ENCODE assay signal across 8 cellular contexts in the genomic region with DNA sequence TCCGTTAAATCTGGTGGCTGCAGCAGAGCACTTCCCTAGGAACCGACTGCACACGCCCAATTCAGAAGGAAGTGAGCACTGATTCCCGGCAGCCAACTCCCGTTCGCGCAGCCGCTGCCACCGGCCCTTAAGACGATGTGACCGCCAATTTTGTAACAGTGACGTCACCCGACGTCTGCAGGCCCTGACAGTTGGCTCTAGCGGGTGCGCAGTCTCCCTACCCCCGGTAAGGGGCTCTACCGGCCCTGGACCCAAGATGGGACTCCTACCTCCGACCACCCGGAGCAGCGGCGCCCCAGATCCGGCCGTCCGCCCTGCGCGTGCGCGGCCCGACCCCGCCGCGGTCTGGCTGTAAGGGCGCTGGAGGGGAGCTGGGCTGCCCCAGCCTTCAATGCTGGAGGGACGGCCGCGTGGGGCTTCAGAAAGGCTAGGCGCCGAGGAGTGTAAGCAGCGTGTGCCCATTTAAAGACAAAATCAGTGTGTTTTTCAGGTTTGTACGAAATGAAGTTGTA. TPM values are rescaled to one million over a fixed set of nuclear protein-coding genes. Genes with fewer than 3 reads are reported as not detected.
A peak's percentile ranks its signal among the peaks of the same experiment; 100 is the strongest.
DNase-seq lines count a peak whose midpoint lies in the region; ATAC-seq and TF ChIP-seq lines count a peak whose summit lies in the region.

No MANE protein-coding gene starts in this region.

- DNase-seq in Ammon's horn (ENCODE audit: low spot score) (peak; percentile 93), NCI-H69 (lab: John Stamatoyannopoulos, UW) (peak; percentile 98), medulla oblongata (ENCODE audit: extremely low spot score) (peak; percentile 88)
- DNase-seq in activated CD8-positive, alpha-beta memory T cell treated with anti-CD3 and anti-CD28 coated beads, Interleukin-2, amount 10 ng/mL, durations not matched to agents 7 days and 5 days, result peak; percentile 86
- peak; percentile 48 to 57 (median 49) for DNase-seq in effector memory CD8-positive, alpha-beta T cell
- peak in 2 of 3 donors; percentile 25 to 54 for DNase-seq in stimulated activated CD4-positive, alpha-beta T cell treated with anti-CD3 and anti-CD28 coated beads, TNF-alpha, amount 100 ng/mL, for 48 hours (ENCODE audit: low read depth in 3 of 3)

- TF ChIP-seq POLR2A in GM19099 (IDR thresholded peaks at IDR 0.05; ENCODE audit: extremely low read depth, insufficient read length, low read depth), result peak; percentile 18

- ATAC-seq in HG03432 (IDR thresholded peaks at IDR 0.05; ENCODE audit: unreplicated experiment), result peak; percentile 88
- ATAC-seq in activated CD8-positive, alpha-beta memory T cell treated with anti-CD3 and anti-CD28 coated beads, Interleukin-2, amount 10 ng/mL, durations not matched to agents 7 days and 5 days, result peak; percentile 77
- ATAC-seq in effector memory CD8-positive, alpha-beta T cell (replicated peaks), result peak; percentile 69

- H3K4me3 Mint-ChIP-seq in activated CD8-positive, alpha-beta memory T cell treated with anti-CD3 and anti-CD28 coated beads, Interleukin-2, amount 10 ng/mL, durations not matched to agents 7 days and 5 days, result peak overlapping the region; percentile 83
- peak overlapping the region; percentile 72 to 74 for H3K4me3 Mint-ChIP-seq in effector memory CD8-positive, alpha-beta T cell

- H3K36me3 Mint-ChIP-seq in activated CD8-positive, alpha-beta memory T cell treated with anti-CD3 and anti-CD28 coated beads, Interleukin-2, amount 10 ng/mL, durations not matched to agents 7 days and 5 days, result peaks cover 40% of the 10 kb centered on the region
- H3K36me3 Mint-ChIP-seq in effector memory CD8-positive, alpha-beta T cell (ENCODE audit: insufficient read depth), result peaks cover 81% of the 10 kb centered on the region

- no peaks in the 10 kb centered on the region for H3K9me3 Mint-ChIP-seq in activated CD8-positive, alpha-beta memory T cell treated with anti-CD3 and anti-CD28 coated beads, Interleukin-2, amount 10 ng/mL, durations not matched to agents 7 days and 5 days (ENCODE audit: low read depth)
- H3K9me3 Mint-ChIP-seq in effector memory CD8-positive, alpha-beta T cell, result no peaks in the 10 kb centered on the region

- peaks cover 21% of the 10 kb centered on the region for H3K4me1 Mint-ChIP-seq in activated CD8-positive, alpha-beta memory T cell treated with anti-CD3 and anti-CD28 coated beads, Interleukin-2, amount 10 ng/mL, durations not matched to agents 7 days and 5 days
- peaks cover 14% of the 10 kb centered on the region in 2 donors for H3K4me1 Mint-ChIP-seq in effector memory CD8-positive, alpha-beta T cell (ENCODE audit: low read depth in 2 of 2)

- peak overlapping the region; percentile 81 for H3K27ac Mint-ChIP-seq in activated CD8-positive, alpha-beta memory T cell treated with anti-CD3 and anti-CD28 coated beads, Interleukin-2, amount 10 ng/mL, durations not matched to agents 7 days and 5 days
- H3K27ac Mint-ChIP-seq in effector memory CD8-positive, alpha-beta T cell, result peak overlapping the region; percentile 5 to 26

- CTCF ChIA-PET in activated CD8-positive, alpha-beta memory T cell treated with anti-CD3 and anti-CD28 coated beads, Interleukin-2, amount 10 ng/mL, durations not matched to agents 7 days and 5 days (lab: Charles Lee), result interaction anchor here (0.6 to 1.9 kb wide), 8 partner anchors 15 to 126 kb away, joined by 3 to 5 read pairs (median 4); a partner anchor contains a TSS

- H3K27me3 Mint-ChIP-seq in activated CD8-positive, alpha-beta memory T cell treated with anti-CD3 and anti-CD28 coated beads, Interleukin-2, amount 10 ng/mL, durations not matched to agents 7 days and 5 days, result no peaks in the 10 kb centered on the region
- H3K27me3 Mint-ChIP-seq in effector memory CD8-positive, alpha-beta T cell, result no peaks in the 10 kb centered on the region

RNA-seq across cellular contexts. Expression of a gene that starts 19.1 kb away (rescaled TPM):
- total RNA-seq in activated CD8-positive, alpha-beta memory T cell treated with anti-CD3 and anti-CD28 coated beads, Interleukin-2, amount 10 ng/mL, durations not matched to agents 7 days and 5 days, result 100 to 1,000 TPM; 160 to 215 TPM

RNA-seq across cellular contexts. Expression of a gene that starts 32.3 kb away (rescaled TPM):
- total RNA-seq in activated CD8-positive, alpha-beta memory T cell treated with anti-CD3 and anti-CD28 coated beads, Interleukin-2, amount 10 ng/mL, durations not matched to agents 7 days and 5 days, result 10 to 100 TPM; 20.0 to 23.0 TPM

RNA-seq across cellular contexts. Expression of a gene that starts 42.8 kb away (rescaled TPM):
- total RNA-seq in activated CD8-positive, alpha-beta memory T cell treated with anti-CD3 and anti-CD28 coated beads, Interleukin-2, amount 10 ng/mL, durations not matched to agents 7 days and 5 days, result 10 to 100 TPM; 38.0 to 44.5 TPM

Comparison
In these comparisons a context has a peak if more than half of its experiments do, and no peak if none do; other contexts are left out.
1. Peak in every context shown above with its lines: DNase-seq and ATAC-seq.
2. DNase-seq: peak in every context shown above with its lines; median percentile 98 in NCI-H69; 93 in Ammon's horn; 88 in medulla oblongata; 86 in activated CD8-positive, alpha-beta memory T cell treated with anti-CD3 and anti-CD28 coated beads, Interleukin-2, amount 10 ng/mL, durations not matched to agents 7 days and 5 days; 49 in effector memory CD8-positive, alpha-beta T cell; 40 in stimulated activated CD4-positive, alpha-beta T cell treated with anti-CD3 and anti-CD28 coated beads, TNF-alpha, amount 100 ng/mL, for 48 hours.